Comparison of ENCODE assay signal across 8 cellular contexts in the genomic region with DNA sequence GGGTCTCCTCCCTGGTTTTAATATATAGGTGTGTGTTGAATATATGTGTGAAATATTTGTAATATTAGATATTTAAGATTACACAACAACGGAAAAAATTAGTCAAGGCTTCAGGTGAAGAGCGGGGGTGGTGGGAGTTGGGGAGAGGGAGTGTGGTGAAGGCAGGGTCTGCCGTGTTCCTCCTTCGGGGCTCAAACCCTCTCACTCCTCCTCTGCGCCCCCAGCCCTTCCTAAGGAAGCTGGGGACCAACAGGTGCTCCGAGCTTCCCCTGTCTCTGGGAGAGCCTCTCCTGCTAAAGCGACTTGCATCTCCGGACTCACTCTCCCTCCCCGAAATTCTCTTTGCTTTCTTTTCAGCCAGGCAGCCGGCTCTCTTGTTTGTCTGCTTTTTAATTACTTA. TPM values are rescaled to one million over a fixed set of nuclear protein-coding genes. Genes with fewer than 3 reads are reported as not detected.
DNase-seq lines count a peak whose midpoint lies in the region; ATAC-seq, FAIRE-seq and TF ChIP-seq lines count a peak whose summit lies in the region.

No MANE protein-coding gene starts in this region.

- H3K4me3 ChIP-seq in bronchial epithelial cell (ENCODE audit: low read depth, low read length) (peak overlapping the region; percentile 62), mesodermal cell (ENCODE audit: extremely low read depth, insufficient read depth, low read length, poor library complexity, severe bottlenecking) (peak overlapping the region; percentile 80), vagina (peak overlapping the region; percentile 50 to 59)

- peaks cover 13% of the 10 kb centered on the region for H3K4me1 Mint-ChIP-seq in stimulated activated naive CD8-positive, alpha-beta T cell treated with anti-CD3 and anti-CD28 coated beads, Interleukin-15, Interleukin-2, amounts not matched to agents 100 ng/mL and 50 ng/mL, for 24 hours (ENCODE audit: low read depth)
- no peaks in the 10 kb centered on the region for H3K4me1 Mint-ChIP-seq in Calu3 (ENCODE audit: low read depth, unreplicated experiment)

- DNase-seq in stimulated activated naive CD8-positive, alpha-beta T cell treated with anti-CD3 and anti-CD28 coated beads, Interleukin-15, Interleukin-2, amounts not matched to agents 100 U/mL and 50 U/mL, for 24 hours = no peak
- DNase-seq in bronchial epithelial cell (ENCODE audit: low read depth) (no peak), vagina (ENCODE audit: extremely low spot score in 2 of 2) (no peak), Calu3 (no peak), GM19239 (ENCODE audit: insufficient read length, low spot score) (no peak)
- no peak for DNase-seq in stimulated activated naive CD4-positive, alpha-beta T cell treated with Interleukin-2 at 50 U/mL for 16 hours (lab: John Stamatoyannopoulos, UW)

- H3K27me3 Mint-ChIP-seq in stimulated activated naive CD8-positive, alpha-beta T cell treated with anti-CD3 and anti-CD28 coated beads, Interleukin-15, Interleukin-2, amounts not matched to agents 100 ng/mL and 50 ng/mL, for 24 hours = peaks cover 44% of the 10 kb centered on the region
- H3K27me3 Mint-ChIP-seq in Calu3 (ENCODE audit: unreplicated experiment) = peaks cover 7% of the 10 kb centered on the region

- no peaks in the 10 kb centered on the region for H3K36me3 Mint-ChIP-seq in stimulated activated naive CD8-positive, alpha-beta T cell treated with anti-CD3 and anti-CD28 coated beads, Interleukin-15, Interleukin-2, amounts not matched to agents 100 ng/mL and 50 ng/mL, for 24 hours (ENCODE audit: low read depth)
- H3K36me3 Mint-ChIP-seq in Calu3 (ENCODE audit: insufficient read depth, unreplicated experiment) = no peaks in the 10 kb centered on the region

- H3K27me3 ChIP-seq in bronchial epithelial cell (ENCODE audit: control insufficient read depth, insufficient read depth, low read length) = peaks cover 6% of the 10 kb centered on the region
- no peaks in the 10 kb centered on the region for H3K27me3 ChIP-seq in vagina

- H3K36me3 ChIP-seq in bronchial epithelial cell (ENCODE audit: control insufficient read depth, insufficient read depth, low read length) (no peaks in the 10 kb centered on the region), mesodermal cell (ENCODE audit: control insufficient read depth, insufficient read depth, low read length) (no peaks in the 10 kb centered on the region), vagina (no peaks in the 10 kb centered on the region)

- BruUV-seq in Calu3 (replicated peaks; lab: Mats Ljungman, UMichigan) = no TSS peak

- H3K27ac ChIP-seq in mesodermal cell (ENCODE audit: low read depth, low read length, severe bottlenecking) = no peak overlapping the region
- H3K27ac ChIP-seq in vagina = no peak overlapping the region

- intact Hi-C loops in vagina (cut with DNase I) (loop anchor here (5.0 kb wide), 1 partner anchor 173 kb away; no protein-coding TSS in a partner anchor), Calu3 (cut with micrococcal nuclease; ENCODE audit: unreplicated experiment) (no loop called here)

- H3K9me3 ChIP-seq in mesodermal cell (ENCODE audit: control insufficient read depth, low read length) (no peaks in the 10 kb centered on the region), vagina (no peaks in the 10 kb centered on the region)

- no peak for ATAC-seq in stimulated activated naive CD8-positive, alpha-beta T cell treated with anti-CD3 and anti-CD28 coated beads, Interleukin-15, Interleukin-2, amounts not matched to agents 100 U/mL and 50 U/mL, for 24 hours

- 4 to 7% methylated on average over 3 to 7 of the region's 10 CpGs for WGBS in mesodermal cell (ENCODE audit: insufficient coverage in 2 of 2), 2 experiments

- TF ChIP-seq CTCF in bronchial epithelial cell (IDR thresholded peaks at IDR 0.05; ENCODE audit: insufficient read depth, low read length, severe bottlenecking) (no peak), vagina (IDR thresholded peaks at IDR 0.05) (no peak), Calu3 (IDR thresholded peaks at IDR 0.05; ENCODE audit: unreplicated experiment) (no peak)

- CTCF ChIA-PET in Calu3 (lab: Charles Lee) = no interaction called here

- H3K27ac Mint-ChIP-seq in stimulated activated naive CD8-positive, alpha-beta T cell treated with anti-CD3 and anti-CD28 coated beads, Interleukin-15, Interleukin-2, amounts not matched to agents 100 ng/mL and 50 ng/mL, for 24 hours = peak overlapping the region; percentile 40
- H3K27ac Mint-ChIP-seq in Calu3 (ENCODE audit: unreplicated experiment) = no peak overlapping the region

- H3K4me3 Mint-ChIP-seq in stimulated activated naive CD8-positive, alpha-beta T cell treated with anti-CD3 and anti-CD28 coated beads, Interleukin-15, Interleukin-2, amounts not matched to agents 100 ng/mL and 50 ng/mL, for 24 hours = no peak overlapping the region
- no peak overlapping the region for H3K4me3 Mint-ChIP-seq in Calu3 (ENCODE audit: low read depth, unreplicated experiment)

- FAIRE-seq in bronchial epithelial cell (lab: Jason Lieb, UNC) = no peak
- no peak for FAIRE-seq in GM19239 (lab: Jason Lieb, UNC)

- no peak for TF ChIP-seq POLR2A in vagina (IDR thresholded peaks at IDR 0.05)

- H3K4me1 ChIP-seq in mesodermal cell (ENCODE audit: control insufficient read depth, insufficient read depth, low read length, poor library complexity, severe bottlenecking) = peaks cover 20% of the 10 kb centered on the region
- peaks cover 34% of the 10 kb centered on the region for H3K4me1 ChIP-seq in vagina

- no peaks in the 10 kb centered on the region for H3K9me3 Mint-ChIP-seq in stimulated activated naive CD8-positive, alpha-beta T cell treated with anti-CD3 and anti-CD28 coated beads, Interleukin-15, Interleukin-2, amounts not matched to agents 100 ng/mL and 50 ng/mL, for 24 hours
- H3K9me3 Mint-ChIP-seq in Calu3 (ENCODE audit: low read depth, unreplicated experiment) = peaks cover 3% of the 10 kb centered on the region

RNA-seq across cellular contexts. Expression of a gene that starts 0.9 kb away (rescaled TPM):
- total RNA-seq in bronchial epithelial cell = 1.6 and 14.2 TPM in 2 replicates
- 66.6 TPM for polyA plus RNA-seq in mesodermal cell (2013, experiment 1 of 2)
- polyA plus RNA-seq in mesodermal cell (2013, experiment 2 of 2) = 61.3 TPM
- total RNA-seq in vagina = 37.1 TPM
- total RNA-seq in Calu3 (2022) = 0.32 and 0.68 TPM in 2 replicates
